Comparison of ENCODE assay signal across 10 cellular contexts in genomic region chr6:37822851-37823682, GRCh38. TPM values are rescaled to one million over a fixed set of nuclear protein-coding genes. Genes with fewer than 3 reads are reported as not detected.
DNase-seq lines count a peak whose midpoint lies in the region; ATAC-seq, FAIRE-seq and TF ChIP-seq lines count a peak whose summit lies in the region.
"Had no signal": no experiment of that assay in that cellular context is flagged by ENCODE, and none has a peak within 500 bp of the region (broad histone marks: within the 10 kb centered on the region; RNA-seq: fewer than 3 reads in every experiment).

No MANE protein-coding gene starts in this region.

- peak overlapping the region; percentile 28 to 58 (median 52) for H3K4me3 ChIP-seq in keratinocyte (ENCODE audit: control insufficient read depth in 2 of 3, extremely low read depth in 1 of 3, insufficient read depth in 2 of 3, low read depth in 1 of 3, low read length in 3 of 3)

- DNase-seq in NCI-H748 (lab: John Stamatoyannopoulos, UW; ENCODE audit: unreplicated experiment) = peak; percentile 20
- no peak for DNase-seq in NCI-H748 treated with DMSO at 0.1 percent for 48 hours (lab: John Stamatoyannopoulos, UW)
- DNase-seq in activated naive CD4-positive, alpha-beta T cell treated with anti-CD3 and anti-CD28 coated beads, Interleukin-2, amount 50 U/mL, for 72 hours (ENCODE audit: low spot score in 2 of 2) = peak in 1 of 2 donors; percentile 33
- no peak for DNase-seq in keratinocyte (ENCODE audit: low read depth, low spot score)
- peak; percentile 18 for DNase-seq in stimulated activated CD8-positive, alpha-beta memory T cell treated with anti-CD3 and anti-CD28 coated beads, Interleukin-4, amount 100 ng/mL, for 24 hours (ENCODE audit: low read depth)
- DNase-seq in CD1c-positive myeloid dendritic cell (ENCODE audit: extremely low spot score) = no peak
- no peak for DNase-seq in iPS-NIHi11 (ENCODE audit: low spot score)
- DNase-seq in cardiac septum (ENCODE audit: low spot score) = no peak
- DNase-seq: Right ventricle myocardium superior had no signal

- H3K27ac ChIP-seq in keratinocyte (ENCODE audit: control insufficient read depth, insufficient read depth, low read length) = peak overlapping the region; percentile 57

- peaks cover 28% of the 10 kb centered on the region for H4K20me1 ChIP-seq in keratinocyte (ENCODE audit: control insufficient read depth, extremely low read depth, insufficient read depth, low read length)

- intact Hi-C loops in cardiac septum (cut with DNase I) = loop anchor here (5.0 kb wide), 1 partner anchor 39 kb away; no protein-coding TSS in a partner anchor

- no peak for ATAC-seq in activated naive CD4-positive, alpha-beta T cell treated with anti-CD3 and anti-CD28 coated beads, Interleukin-2, amount 50 U/mL, for 72 hours

- H3K27me3 ChIP-seq in keratinocyte (ENCODE audit: control insufficient read depth, extremely low read depth, insufficient read depth, low read length) = no peaks in the 10 kb centered on the region

- H2AFZ ChIP-seq in keratinocyte (ENCODE audit: control insufficient read depth, low read length) = no peak overlapping the region

- peaks cover 31% of the 10 kb centered on the region for H3K4me1 ChIP-seq in keratinocyte (ENCODE audit: control insufficient read depth, extremely low read depth, insufficient read depth, low read length)

- dilution Hi-C loops in keratinocyte (cut with MboI; ENCODE audit: extremely low pct_ligation_motif_present, low sequenced_read_pairs) = no loop called here

- H3K9me3 Mint-ChIP-seq in activated naive CD4-positive, alpha-beta T cell treated with anti-CD3 and anti-CD28 coated beads, Interleukin-2, amount 50 U/mL, for 72 hours = no peaks in the 10 kb centered on the region

- peaks cover 79% of the 10 kb centered on the region for H3K79me2 ChIP-seq in keratinocyte (ENCODE audit: control insufficient read depth, insufficient read depth, low read length)

- peak overlapping the region; percentile 70 for H3K4me2 ChIP-seq in keratinocyte (ENCODE audit: control insufficient read depth, extremely low read depth, insufficient read depth, low read depth, low read length)

- peaks cover 6% of the 10 kb centered on the region for H3K9me1 ChIP-seq in keratinocyte (ENCODE audit: control insufficient read depth, extremely low read depth, insufficient read depth, low read length)

- no peaks in the 10 kb centered on the region for H3K9me3 ChIP-seq in keratinocyte (ENCODE audit: control insufficient read depth, low read depth, low read length)

- FAIRE-seq in keratinocyte (lab: Jason Lieb, UNC) = peak; percentile 75
- FAIRE-seq: A204.1 had no signal

- peak overlapping the region; percentile 53 to 57 for H3K27ac Mint-ChIP-seq in activated naive CD4-positive, alpha-beta T cell treated with anti-CD3 and anti-CD28 coated beads, Interleukin-2, amount 50 U/mL, for 72 hours

- peak overlapping the region; percentile 52 for H3K9ac ChIP-seq in keratinocyte (ENCODE audit: control insufficient read depth, extremely low read depth, insufficient read depth, low read length)

- H3K36me3 Mint-ChIP-seq in activated naive CD4-positive, alpha-beta T cell treated with anti-CD3 and anti-CD28 coated beads, Interleukin-2, amount 50 U/mL, for 72 hours = peaks cover 9 to 14% of the 10 kb centered on the region in 2 donors

- no peak for TF ChIP-seq CTCF in keratinocyte (optimal IDR thresholded peaks at IDR 0.05 in 1 of 3, IDR thresholded peaks at IDR 0.05 in 1 of 3, conservative IDR thresholded peaks at IDR 0.05 in 1 of 3; ENCODE audit: extremely low read depth in 1 of 3, insufficient read depth in 2 of 3, low read length in 3 of 3)

- H3K36me3 ChIP-seq in keratinocyte (ENCODE audit: control insufficient read depth in 2 of 2, extremely low read depth in 1 of 2, insufficient read depth in 2 of 2, low read length in 2 of 2) = peaks cover 0 to 2% of the 10 kb centered on the region in 2 experiments

RNA-seq across cellular contexts. Expression of gene ZFAND3, which starts 3.5 kb away (rescaled TPM):
- total RNA-seq in activated naive CD4-positive, alpha-beta T cell treated with anti-CD3 and anti-CD28 coated beads, Interleukin-2, amount 50 U/mL, for 72 hours = 10 to 100 TPM; 34.1 to 37.2 TPM
- 9.7 to 19.6 TPM (median 17.3 TPM) in 3 replicates for polyA plus RNA-seq in keratinocyte
- polyA plus RNA-seq in keratinocyte (2011; ENCODE audit: low read depth) = 41.7 TPM
- polyA plus RNA-seq in keratinocyte (2011; cell fraction: cytosol; rRNA removed) = 15.8 and 22.1 TPM in 2 replicates
- polyA plus RNA-seq in keratinocyte (2011; cell fraction: nucleus; rRNA removed) = 19.9 and 27.9 TPM in 2 replicates
- 83.8 and 89.5 TPM in 2 replicates for polyA plus RNA-seq in keratinocyte (2012; ENCODE audit: low replicate concordance)
- polyA minus RNA-seq in keratinocyte = 11.3 to 49.2 TPM (median 12.5 TPM) in 3 replicates
- polyA minus RNA-seq in keratinocyte (2011; cell fraction: cytosol; rRNA and poly(A)+ RNA removed) = 30.1 TPM
- 22.6 and 28.1 TPM in 2 replicates for polyA minus RNA-seq in keratinocyte (2011; cell fraction: nucleus; rRNA and poly(A)+ RNA removed)
- 92.6 TPM for total RNA-seq in cardiac septum

Comparison
In these comparisons a context has a peak if more than half of its experiments do, and no peak if none do; other contexts are left out.
1. DNase-seq: peak in NCI-H748 (single experiment) and stimulated activated CD8-positive, alpha-beta memory T cell treated with anti-CD3 and anti-CD28 coated beads, Interleukin-4, amount 100 ng/mL, for 24 hours (single experiment); none in NCI-H748 treated with DMSO at 0.1 percent for 48 hours (single experiment), keratinocyte (single experiment), CD1c-positive myeloid dendritic cell (single experiment), iPS-NIHi11 (single experiment) and cardiac septum (single experiment).